Comparison of ENCODE assay signal across 1 cellular context in genomic region chr2:219759801-219760200, GRCh38.
A peak's percentile ranks its signal among the peaks of the same experiment; 100 is the strongest.
TF ChIP-seq lines count a peak whose summit lies in the region.

No MANE protein-coding gene starts in this region.

TF ChIP-seq in neural cell, 6 proteins besides CTCF, POLR2A, EP300 and RAD21 (continued from another document):
- TF ChIP-seq REST (IDR thresholded peaks at IDR 0.05; ENCODE audit: borderline replicate concordance) (peak; percentile 84), POLR2AphosphoS5 (IDR thresholded peaks at IDR 0.05) (peak; percentile 64), TAF1 (IDR thresholded peaks at IDR 0.05; ENCODE audit: low read depth) (no peak), MXI1 (conservative IDR thresholded peaks at IDR 0.05; ENCODE audit: poor library complexity, severe bottlenecking) (no peak)
